Comparison of ENCODE assay signal across 1 cellular context in the genomic region with DNA sequence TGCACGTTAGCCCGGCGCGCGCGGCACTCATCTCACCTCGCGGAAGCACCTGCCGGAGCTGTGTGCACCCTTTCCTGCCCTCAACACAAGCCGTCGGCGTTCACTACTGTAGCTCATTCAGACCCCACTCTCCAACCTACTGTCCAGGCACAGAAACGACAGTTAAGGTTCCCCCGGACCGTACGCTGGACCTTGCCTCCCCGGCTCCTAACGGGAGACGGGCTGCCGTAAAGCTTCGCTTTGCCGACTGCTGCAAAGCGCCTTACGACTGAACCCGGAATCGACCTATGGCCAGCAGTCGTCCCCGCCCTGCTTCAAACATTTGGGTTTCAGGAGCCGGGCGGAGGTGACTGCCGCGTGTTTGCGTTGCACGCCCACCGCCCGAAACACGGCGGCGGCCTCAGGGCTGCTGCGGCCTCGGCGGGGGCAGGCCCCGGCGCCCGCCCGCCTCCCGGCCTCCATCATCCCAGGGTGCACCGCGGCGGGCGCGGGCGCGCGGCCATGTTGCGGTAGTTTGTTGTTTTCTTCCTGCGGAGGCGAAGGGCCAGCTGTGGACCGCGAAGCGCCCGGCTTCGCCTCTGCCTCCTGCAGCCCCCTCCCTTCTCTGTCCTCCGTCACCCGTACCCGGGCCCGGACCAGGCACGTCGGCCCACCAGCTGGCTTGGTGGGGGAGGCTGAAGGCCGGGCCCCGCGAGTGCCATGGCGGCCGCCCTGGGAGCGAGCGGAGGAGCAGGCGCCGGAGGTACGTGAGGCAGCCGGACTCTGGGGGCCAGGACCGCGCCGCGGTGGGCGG.
TF ChIP-seq lines count a peak whose summit lies in the region.

Gene RBM33, plus strand, starts transcription at position 484 of the 793 bp plus-strand sequence. Its CDS starts 216 bp downstream, at position 700.

TF ChIP-seq in Ishikawa, 13 proteins besides CTCF, POLR2A, EP300 and RAD21 (continued from another document):
- TF ChIP-seq, protein P1, sequence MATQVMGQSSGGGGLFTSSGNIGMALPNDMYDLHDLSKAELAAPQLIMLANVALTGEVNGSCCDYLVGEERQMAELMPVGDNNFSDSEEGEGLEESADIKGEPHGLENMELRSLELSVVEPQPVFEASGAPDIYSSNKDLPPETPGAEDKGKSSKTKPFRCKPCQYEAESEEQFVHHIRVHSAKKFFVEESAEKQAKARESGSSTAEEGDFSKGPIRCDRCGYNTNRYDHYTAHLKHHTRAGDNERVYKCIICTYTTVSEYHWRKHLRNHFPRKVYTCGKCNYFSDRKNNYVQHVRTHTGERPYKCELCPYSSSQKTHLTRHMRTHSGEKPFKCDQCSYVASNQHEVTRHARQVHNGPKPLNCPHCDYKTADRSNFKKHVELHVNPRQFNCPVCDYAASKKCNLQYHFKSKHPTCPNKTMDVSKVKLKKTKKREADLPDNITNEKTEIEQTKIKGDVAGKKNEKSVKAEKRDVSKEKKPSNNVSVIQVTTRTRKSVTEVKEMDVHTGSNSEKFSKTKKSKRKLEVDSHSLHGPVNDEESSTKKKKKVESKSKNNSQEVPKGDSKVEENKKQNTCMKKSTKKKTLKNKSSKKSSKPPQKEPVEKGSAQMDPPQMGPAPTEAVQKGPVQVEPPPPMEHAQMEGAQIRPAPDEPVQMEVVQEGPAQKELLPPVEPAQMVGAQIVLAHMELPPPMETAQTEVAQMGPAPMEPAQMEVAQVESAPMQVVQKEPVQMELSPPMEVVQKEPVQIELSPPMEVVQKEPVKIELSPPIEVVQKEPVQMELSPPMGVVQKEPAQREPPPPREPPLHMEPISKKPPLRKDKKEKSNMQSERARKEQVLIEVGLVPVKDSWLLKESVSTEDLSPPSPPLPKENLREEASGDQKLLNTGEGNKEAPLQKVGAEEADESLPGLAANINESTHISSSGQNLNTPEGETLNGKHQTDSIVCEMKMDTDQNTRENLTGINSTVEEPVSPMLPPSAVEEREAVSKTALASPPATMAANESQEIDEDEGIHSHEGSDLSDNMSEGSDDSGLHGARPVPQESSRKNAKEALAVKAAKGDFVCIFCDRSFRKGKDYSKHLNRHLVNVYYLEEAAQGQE (IDR thresholded peaks at IDR 0.05; ENCODE audit: low read depth): no peak
- TF ChIP-seq MAX (IDR thresholded peaks at IDR 0.05): peak; percentile 40
TF ChIP-seq in Ishikawa: peak in this region for 3.
